Comparison of ENCODE assay signal across 14 cellular contexts in genomic region chr7:139658919-139659675, GRCh38.
A peak's percentile ranks its signal among the peaks of the same experiment; 100 is the strongest.
DNase-seq lines count a peak whose midpoint lies in the region; ATAC-seq and TF ChIP-seq lines count a peak whose summit lies in the region.
"Had no signal": no experiment of that assay in that cellular context is flagged by ENCODE, and none has a peak within 500 bp of the region (broad histone marks: within the 10 kb centered on the region; RNA-seq: fewer than 3 reads in every experiment).

No MANE protein-coding gene starts in this region.

- H2BK120ac ChIP-seq in mesendoderm (ENCODE audit: low read depth, low read length): no peak overlapping the region

- H2BK15ac ChIP-seq in mesendoderm (replicated peaks; ENCODE audit: low read depth): no peak overlapping the region

- no peaks in the 10 kb centered on the region for H3K79me1 ChIP-seq in mesendoderm (ENCODE audit: low read length)

- DNase-seq in amygdala (lab: John Stamatoyannopoulos, UW) (peak in 37 of 56 donors; percentile 19 to 75 (median 48)), foreskin keratinocyte (no peak), mesendoderm (no peak), foreskin fibroblast (no peak), dermis blood vessel endothelial cell (no peak), HEK293T (ENCODE audit: extremely low spot score) (no peak)
- no peak for DNase-seq in stimulated activated effector memory CD8-positive, alpha-beta T cell treated with anti-CD3 and anti-CD28 coated beads, Interleukin-12 subunit alpha, Interleukin-12 subunit beta, amount 100 ng/mL, for 72 hours (ENCODE audit: low spot score in 2 of 2)
- DNase-seq: activated CD4-positive, CD25-positive, alpha-beta regulatory T cell treated with anti-CD3 and anti-CD28 coated beads, Interleukin-2, amount 50 U/mL, for 72 hours; activated T-cell treated with anti-CD3 and anti-CD28 coated beads, Interleukin-2, amount 50 U/mL, for 1 hour; CD4-positive, alpha-beta memory T cell; tibial artery had no signal

- H3K27ac ChIP-seq in foreskin keratinocyte (peak overlapping the region; percentile 9), mesendoderm (ENCODE audit: low read depth, low read length) (no peak overlapping the region)
- H3K27ac ChIP-seq: HL-60, tibial artery had no signal

- no peaks in the 10 kb centered on the region for H3K36me3 ChIP-seq in mesendoderm (ENCODE audit: control insufficient read depth, insufficient read depth, low read length)

- H3K9ac ChIP-seq in mesendoderm (ENCODE audit: low read length): peak overlapping the region; percentile 10

- POLR2A ChIA-PET in HEK293T (lab: Yijun Ruan, JAX): no interaction called here

- no peak overlapping the region for H4K5ac ChIP-seq in mesendoderm (ENCODE audit: low read length)

- H3K27me3 ChIP-seq in foreskin keratinocyte: no peaks in the 10 kb centered on the region
- no peaks in the 10 kb centered on the region for H3K27me3 ChIP-seq in mesendoderm (ENCODE audit: insufficient read depth, low read length, poor library complexity)
- H3K27me3 ChIP-seq: tibial artery had no signal

- H3K4me3 ChIP-seq in mesendoderm (ENCODE audit: low read length) (no peak overlapping the region), foreskin fibroblast (ENCODE audit: low read depth in 1 of 2, low read length in 2 of 2) (no peak overlapping the region)
- H3K4me3 ChIP-seq: skin epidermis, tibial artery had no signal

- H3K4me3 Mint-ChIP-seq in stimulated activated effector memory CD8-positive, alpha-beta T cell treated with anti-CD3 and anti-CD28 coated beads, Interleukin-12 subunit alpha, Interleukin-12 subunit beta, amount 100 ng/mL, for 72 hours: no peak overlapping the region
- H3K4me3 Mint-ChIP-seq: CD4-positive, alpha-beta memory T cell had no signal

- H3K4me1 ChIP-seq in foreskin keratinocyte (peaks cover 35% of the 10 kb centered on the region), mesendoderm (ENCODE audit: control insufficient read depth, low read depth, low read length) (peaks cover 10% of the 10 kb centered on the region)

- H3K56ac ChIP-seq in mesendoderm (ENCODE audit: low read length): peak overlapping the region; percentile 22

- ATAC-seq in foreskin keratinocyte (no peak), HG03039 (IDR thresholded peaks at IDR 0.05; ENCODE audit: unreplicated experiment) (no peak)
- ATAC-seq in stimulated activated effector memory CD8-positive, alpha-beta T cell treated with anti-CD3 and anti-CD28 coated beads, Interleukin-12 subunit alpha, Interleukin-12 subunit beta, amount 100 ng/mL, for 72 hours: no peak

- CTCF ChIA-PET in HEK293T (lab: Yijun Ruan, JAX): interaction anchor here (0.8 kb wide), 1 partner anchor 13 kb away, joined by 4 read pairs; no protein-coding TSS in a partner anchor

- H3K9me3 Mint-ChIP-seq in stimulated activated effector memory CD8-positive, alpha-beta T cell treated with anti-CD3 and anti-CD28 coated beads, Interleukin-12 subunit alpha, Interleukin-12 subunit beta, amount 100 ng/mL, for 72 hours: no peaks in the 10 kb centered on the region
- H3K9me3 Mint-ChIP-seq: CD4-positive, alpha-beta memory T cell had no signal

- no peak overlapping the region for H3K4ac ChIP-seq in mesendoderm (ENCODE audit: low read depth, low read length)

- peaks cover 44% of the 10 kb centered on the region for H3K4me1 Mint-ChIP-seq in stimulated activated effector memory CD8-positive, alpha-beta T cell treated with anti-CD3 and anti-CD28 coated beads, Interleukin-12 subunit alpha, Interleukin-12 subunit beta, amount 100 ng/mL, for 72 hours

- H3K18ac ChIP-seq in mesendoderm (ENCODE audit: low read length): no peak overlapping the region

- H3K4me2 ChIP-seq in mesendoderm (ENCODE audit: low read length): no peak overlapping the region

- H2BK5ac ChIP-seq in mesendoderm (ENCODE audit: low read length): no peak overlapping the region

- no peak for TF ChIP-seq CTCF in foreskin keratinocyte (conservative IDR thresholded peaks at IDR 0.05)
- TF ChIP-seq CTCF in foreskin fibroblast (IDR thresholded peaks at IDR 0.05; ENCODE audit: low read depth, low read length): no peak

- H3K23ac ChIP-seq in mesendoderm (ENCODE audit: low read length): no peak overlapping the region

- peaks cover 10% of the 10 kb centered on the region for H3K36me3 Mint-ChIP-seq in stimulated activated effector memory CD8-positive, alpha-beta T cell treated with anti-CD3 and anti-CD28 coated beads, Interleukin-12 subunit alpha, Interleukin-12 subunit beta, amount 100 ng/mL, for 72 hours

- H3K27ac Mint-ChIP-seq in stimulated activated effector memory CD8-positive, alpha-beta T cell treated with anti-CD3 and anti-CD28 coated beads, Interleukin-12 subunit alpha, Interleukin-12 subunit beta, amount 100 ng/mL, for 72 hours: peak overlapping the region; percentile 24

- H2AK5ac ChIP-seq in mesendoderm (ENCODE audit: low read length): no peak overlapping the region

- H4K8ac ChIP-seq in mesendoderm (ENCODE audit: low read depth, low read length): no peak overlapping the region

- WGBS in mesendoderm (ENCODE audit: extremely low coverage, insufficient coverage, low lambda C conversion rate): no CpG with 5 or more reads among the region's 14 CpGs

- no peaks in the 10 kb centered on the region for H3K79me2 ChIP-seq in mesendoderm (ENCODE audit: control insufficient read depth, insufficient read depth, low read length)

TF ChIP-seq in HEK293T, 16 proteins besides CTCF, POLR2A, EP300 and RAD21:
- TF ChIP-seq HDGF (IDR thresholded peaks at IDR 0.05; ENCODE audit: borderline replicate concordance) (no peak), ARNT (IDR thresholded peaks at IDR 0.05) (no peak), L3MBTL2 (conservative IDR thresholded peaks at IDR 0.05) (no peak), LEF1 (IDR thresholded peaks at IDR 0.05; ENCODE audit: borderline replicate concordance) (no peak), BHLHE40 (IDR thresholded peaks at IDR 0.05; ENCODE audit: borderline replicate concordance) (no peak), PKNOX1 (IDR thresholded peaks at IDR 0.05) (no peak), SUZ12 (IDR thresholded peaks at IDR 0.05) (no peak), FOXK2 (IDR thresholded peaks at IDR 0.05) (no peak), FOXM1 (IDR thresholded peaks at IDR 0.05; ENCODE audit: borderline replicate concordance) (no peak)
TF ChIP-seq in HEK293T: peak in this region for 0.

Comparison
In these comparisons a context has a peak if more than half of its experiments do, and no peak if none do; other contexts are left out.
1. DNase-seq: peak in amygdala (37 of 56); none in foreskin keratinocyte (0 of 2), mesendoderm (single experiment), stimulated activated effector memory CD8-positive, alpha-beta T cell treated with anti-CD3 and anti-CD28 coated beads, Interleukin-12 subunit alpha, Interleukin-12 subunit beta, amount 100 ng/mL, for 72 hours (0 of 2), foreskin fibroblast (0 of 2), dermis blood vessel endothelial cell (single experiment) and HEK293T (single experiment).